ENCODE assay signal across 22 cellular contexts in genomic region chr2:199784512-199784911, GRCh38.
DNase-seq lines count a peak whose midpoint lies in the region; ATAC-seq and TF ChIP-seq lines count a peak whose summit lies in the region.
"Had no signal": no experiment of that assay in that cellular context is flagged by ENCODE, and none has a peak within 500 bp of the region (broad histone marks: within the 10 kb centered on the region; RNA-seq: fewer than 3 reads in every experiment).

No MANE protein-coding gene starts in this region.

- no peaks in the 10 kb centered on the region for H3K9me3 ChIP-seq in esophagus muscularis mucosa
- H3K9me3 ChIP-seq in Peyer's patch = no peaks in the 10 kb centered on the region
- H3K9me3 ChIP-seq in hepatocyte (ENCODE audit: low read depth) = no peaks in the 10 kb centered on the region
- H3K9me3 ChIP-seq: BE2C, SJSA1 had no signal

- H3K4me1 ChIP-seq in esophagus muscularis mucosa = no peaks in the 10 kb centered on the region
- H3K4me1 ChIP-seq in Peyer's patch = no peaks in the 10 kb centered on the region
- no peaks in the 10 kb centered on the region for H3K4me1 ChIP-seq in hepatocyte (ENCODE audit: insufficient read depth)
- H3K4me1 ChIP-seq: BE2C, SJSA1 had no signal

- H3K79me2 ChIP-seq in hepatocyte = no peaks in the 10 kb centered on the region

- H3K4me3 ChIP-seq in esophagus muscularis mucosa (no peak overlapping the region), Peyer's patch (no peak overlapping the region), hepatocyte (no peak overlapping the region)
- H3K4me3 ChIP-seq: SJSA1 had no signal

- no peak overlapping the region for H2AFZ ChIP-seq in hepatocyte

- no peak for TF ChIP-seq EP300 in esophagus muscularis mucosa (IDR thresholded peaks at IDR 0.05)

- no peaks in the 10 kb centered on the region for H3K27me3 ChIP-seq in esophagus muscularis mucosa
- no peaks in the 10 kb centered on the region for H3K27me3 ChIP-seq in Peyer's patch
- H3K27me3 ChIP-seq in hepatocyte = no peaks in the 10 kb centered on the region
- H3K27me3 ChIP-seq: SJSA1 had no signal

- no peak for TF ChIP-seq POLR2A in esophagus muscularis mucosa (IDR thresholded peaks at IDR 0.05; ENCODE audit: low read depth)
- no peak for TF ChIP-seq POLR2A in Peyer's patch (IDR thresholded peaks at IDR 0.05)

- H3K36me3 ChIP-seq in esophagus muscularis mucosa (no peaks in the 10 kb centered on the region), Peyer's patch (no peaks in the 10 kb centered on the region), hepatocyte (replicated peaks; ENCODE audit: insufficient read depth, low read depth) (no peaks in the 10 kb centered on the region)
- H3K36me3 ChIP-seq: BE2C, SJSA1 had no signal

- no peaks in the 10 kb centered on the region for H4K20me1 ChIP-seq in hepatocyte (ENCODE audit: insufficient read depth, poor library complexity, severe bottlenecking)

- intact Hi-C loops in esophagus muscularis mucosa (cut with DNase I) = no loop called here

- H3K4me2 ChIP-seq in hepatocyte = no peak overlapping the region

- ATAC-seq in GM18511 (IDR thresholded peaks at IDR 0.05; ENCODE audit: unreplicated experiment) (peak; percentile 88), GM21529 (IDR thresholded peaks at IDR 0.05; ENCODE audit: unreplicated experiment) (peak; percentile 67), HG03108 (IDR thresholded peaks at IDR 0.05; ENCODE audit: unreplicated experiment) (peak; percentile 56), GM21576 (IDR thresholded peaks at IDR 0.05; ENCODE audit: unreplicated experiment) (no peak)
- ATAC-seq: HCT116 had no signal

- H3K27ac ChIP-seq in esophagus muscularis mucosa (replicated peaks in 1 of 4) (no peak overlapping the region), Peyer's patch (no peak overlapping the region), hepatocyte (no peak overlapping the region)
- H3K27ac ChIP-seq: SJSA1 had no signal

- TF ChIP-seq CTCF in esophagus muscularis mucosa (IDR thresholded peaks at IDR 0.05) = no peak
- no peak for TF ChIP-seq CTCF in Peyer's patch (IDR thresholded peaks at IDR 0.05)
- TF ChIP-seq CTCF in hepatocyte (IDR thresholded peaks at IDR 0.05; ENCODE audit: poor library complexity) = no peak

- H3K9me2 ChIP-seq in hepatocyte (replicated peaks; ENCODE audit: insufficient read depth) = no peaks in the 10 kb centered on the region

- DNase-seq in esophagus muscularis mucosa (ENCODE audit: extremely low spot score) = peak; percentile 53
- no peak for DNase-seq in Peyer's patch
- no peak for DNase-seq in hepatocyte (ENCODE audit: low spot score)
- DNase-seq in NCI-H2029 (lab: John Stamatoyannopoulos, UW) = no peak
- DNase-seq: BE2C; CD4-positive, alpha-beta T cell; COR-L47; DMS79; GOT3; MV-4-11; NCI-H1694; NCI-H2081 treated with DMSO at 0.1 percent for 48 hours; NCI-H2171 treated with DMSO at 0.1 percent for 48 hours; NCI-H524 treated with DMSO at 0.1 percent for 48 hours; NCI-H82; T1000 had no signal

- 75% methylated on average over 4 of the region's 4 CpGs for WGBS in esophagus muscularis mucosa
- 95% methylated on average over 4 of the region's 4 CpGs for WGBS in hepatocyte (ENCODE audit: low lambda C conversion rate, missing lambda C conversion rate)
